In the genomic region with DNA sequence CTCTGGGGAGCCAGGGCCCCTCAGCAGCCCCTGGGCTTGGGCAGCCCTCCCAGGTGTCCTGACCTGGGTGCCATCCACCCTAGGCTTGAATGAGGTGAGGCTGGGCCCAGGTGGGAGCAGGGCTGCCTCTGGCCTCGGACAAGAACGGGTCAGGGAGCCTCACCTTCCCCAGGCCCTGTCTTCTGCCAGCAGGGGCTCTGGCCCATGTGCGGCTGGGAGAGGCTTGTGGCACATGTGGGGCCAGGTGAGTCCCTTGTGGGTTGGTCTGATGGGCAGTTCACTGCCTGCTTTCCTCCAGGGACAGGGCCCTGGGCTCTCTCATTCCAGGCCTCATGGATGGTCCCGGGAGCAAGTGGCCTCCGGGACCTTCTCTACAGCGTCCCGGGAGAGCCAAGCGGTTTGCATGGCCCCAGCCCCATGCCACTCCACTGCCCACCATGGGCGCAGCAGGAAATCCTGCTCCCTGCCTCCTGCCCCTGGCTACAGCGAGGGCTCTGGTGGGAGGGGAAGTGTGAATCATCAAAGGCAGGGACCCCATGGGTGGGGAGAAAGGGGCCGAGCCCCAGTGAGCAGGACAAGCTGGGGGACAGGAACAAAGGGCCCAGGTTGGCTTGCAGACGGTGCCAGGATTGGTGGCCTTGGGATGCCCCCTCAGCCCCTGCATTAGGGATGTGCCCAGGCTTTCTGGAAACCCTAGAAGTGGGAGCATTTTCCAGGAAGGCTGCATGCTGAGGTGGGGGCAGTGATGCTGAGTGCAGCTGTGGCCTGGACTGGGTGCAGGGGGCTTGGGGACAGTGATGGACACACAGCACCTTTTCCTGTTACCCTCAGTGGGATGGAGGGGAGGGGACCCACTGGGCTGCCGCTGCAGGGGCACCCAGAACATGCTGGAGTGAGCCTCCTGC, we compare ENCODE assay signal across 1 cellular context.
TF ChIP-seq lines count a peak whose summit lies in the region.

No MANE protein-coding gene starts in this region.

TF ChIP-seq in WTC11, 78 proteins besides CTCF, POLR2A, EP300 and RAD21 (continued from another document):
- TF ChIP-seq, protein P1, sequence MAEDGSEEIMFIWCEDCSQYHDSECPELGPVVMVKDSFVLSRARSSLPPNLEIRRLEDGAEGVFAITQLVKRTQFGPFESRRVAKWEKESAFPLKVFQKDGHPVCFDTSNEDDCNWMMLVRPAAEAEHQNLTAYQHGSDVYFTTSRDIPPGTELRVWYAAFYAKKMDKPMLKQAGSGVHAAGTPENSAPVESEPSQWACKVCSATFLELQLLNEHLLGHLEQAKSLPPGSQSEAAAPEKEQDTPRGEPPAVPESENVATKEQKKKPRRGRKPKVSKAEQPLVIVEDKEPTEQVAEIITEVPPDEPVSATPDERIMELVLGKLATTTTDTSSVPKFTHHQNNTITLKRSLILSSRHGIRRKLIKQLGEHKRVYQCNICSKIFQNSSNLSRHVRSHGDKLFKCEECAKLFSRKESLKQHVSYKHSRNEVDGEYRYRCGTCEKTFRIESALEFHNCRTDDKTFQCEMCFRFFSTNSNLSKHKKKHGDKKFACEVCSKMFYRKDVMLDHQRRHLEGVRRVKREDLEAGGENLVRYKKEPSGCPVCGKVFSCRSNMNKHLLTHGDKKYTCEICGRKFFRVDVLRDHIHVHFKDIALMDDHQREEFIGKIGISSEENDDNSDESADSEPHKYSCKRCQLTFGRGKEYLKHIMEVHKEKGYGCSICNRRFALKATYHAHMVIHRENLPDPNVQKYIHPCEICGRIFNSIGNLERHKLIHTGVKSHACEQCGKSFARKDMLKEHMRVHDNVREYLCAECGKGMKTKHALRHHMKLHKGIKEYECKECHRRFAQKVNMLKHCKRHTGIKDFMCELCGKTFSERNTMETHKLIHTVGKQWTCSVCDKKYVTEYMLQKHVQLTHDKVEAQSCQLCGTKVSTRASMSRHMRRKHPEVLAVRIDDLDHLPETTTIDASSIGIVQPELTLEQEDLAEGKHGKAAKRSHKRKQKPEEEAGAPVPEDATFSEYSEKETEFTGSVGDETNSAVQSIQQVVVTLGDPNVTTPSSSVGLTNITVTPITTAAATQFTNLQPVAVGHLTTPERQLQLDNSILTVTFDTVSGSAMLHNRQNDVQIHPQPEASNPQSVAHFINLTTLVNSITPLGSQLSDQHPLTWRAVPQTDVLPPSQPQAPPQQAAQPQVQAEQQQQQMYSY (CRISPR knock-in tag; IDR thresholded peaks at IDR 0.05): no peak
- TF ChIP-seq CREB1 (CRISPR knock-in tag; IDR thresholded peaks at IDR 0.05): no peak
- no peak for TF ChIP-seq ZBTB21 (CRISPR knock-in tag; IDR thresholded peaks at IDR 0.05; ENCODE audit: borderline replicate concordance)
- TF ChIP-seq TEAD4 (CRISPR knock-in tag; IDR thresholded peaks at IDR 0.05): no peak
- TF ChIP-seq HMGA2 (CRISPR knock-in tag; IDR thresholded peaks at IDR 0.05): no peak
- no peak for TF ChIP-seq SMAD3 (CRISPR knock-in tag; IDR thresholded peaks at IDR 0.05; ENCODE audit: borderline replicate concordance)
- TF ChIP-seq, protein P2, sequence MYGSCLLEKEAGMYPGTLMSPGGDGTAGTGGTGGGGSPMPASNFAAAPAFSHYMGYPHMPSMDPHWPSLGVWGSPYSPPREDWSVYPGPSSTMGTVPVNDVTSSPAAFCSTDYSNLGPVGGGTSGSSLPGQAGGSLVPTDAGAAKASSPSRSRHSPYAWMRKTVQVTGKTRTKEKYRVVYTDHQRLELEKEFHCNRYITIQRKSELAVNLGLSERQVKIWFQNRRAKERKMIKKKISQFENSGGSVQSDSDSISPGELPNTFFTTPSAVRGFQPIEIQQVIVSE (CRISPR knock-in tag; IDR thresholded peaks at IDR 0.05; ENCODE audit: borderline replicate concordance): no peak
